8 cellular contexts compared by ENCODE assay signal in the genomic region with DNA sequence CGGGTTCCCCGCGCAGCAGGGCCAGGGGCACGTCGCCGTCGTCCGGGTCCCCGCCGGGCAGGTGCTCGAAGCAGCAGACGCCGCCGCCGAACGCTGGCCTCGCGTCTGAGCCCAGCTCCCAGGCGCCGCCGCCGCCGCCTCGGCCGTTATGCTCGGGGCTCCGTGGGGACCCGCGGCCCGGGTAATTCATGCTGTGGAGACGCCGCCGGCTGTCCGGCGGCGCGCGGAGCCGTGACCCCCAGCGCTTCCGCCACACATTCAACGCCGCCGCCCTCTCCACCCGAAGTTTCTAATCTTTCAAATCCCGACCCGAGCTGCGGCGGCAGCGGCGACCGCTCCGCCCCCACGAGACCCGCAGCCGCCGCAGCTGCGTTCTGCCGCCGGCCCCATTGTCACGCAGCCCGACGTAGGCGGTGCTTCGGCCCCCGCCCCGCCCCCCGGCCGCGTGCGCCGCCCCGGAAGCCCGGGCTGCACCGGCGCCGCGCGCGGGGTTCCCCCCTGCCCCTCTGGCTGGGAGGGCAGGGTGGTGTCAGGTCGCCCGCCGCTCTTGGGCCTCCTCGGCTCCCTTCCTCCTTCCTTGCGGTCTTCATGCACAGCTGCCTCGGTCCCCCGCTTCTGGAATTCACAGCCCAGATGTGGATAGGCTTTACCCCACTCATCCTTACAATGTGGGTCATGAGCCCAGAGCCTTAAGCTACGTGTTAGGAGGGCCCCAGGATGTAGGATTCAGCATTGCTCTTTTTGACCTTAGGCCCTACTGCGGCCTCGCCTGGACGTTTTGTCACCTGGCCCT. TPM values are rescaled to one million over a fixed set of nuclear protein-coding genes. Genes with fewer than 3 reads are reported as not detected.
DNase-seq lines count a peak whose midpoint lies in the region; ATAC-seq, FAIRE-seq and TF ChIP-seq lines count a peak whose summit lies in the region.

A gene (minus strand): TSS at position 415 of the 793 bp plus-strand sequence. CDS start 225 bp downstream, at position 190.

- H3K9me3 ChIP-seq in right atrium auricular region (no peaks in the 10 kb centered on the region), vagina (no peaks in the 10 kb centered on the region)

- DNase-seq in GM12891 (ENCODE audit: insufficient read length, low spot score) = peak; percentile 82
- peak; percentile 85 for DNase-seq in NCI-H1105 treated with DMSO at 0.1 percent for 48 hours (lab: John Stamatoyannopoulos, UW)
- peak; percentile 70 to 94 (median 79) for DNase-seq in T-helper 2 cell
- DNase-seq in amygdala (lab: John Stamatoyannopoulos, UW) = peak in 53 of 56 donors; percentile 9 to 83 (median 63)
- DNase-seq in right atrium auricular region (ENCODE audit: low spot score) = peak; percentile 65
- no peak for DNase-seq in vagina (ENCODE audit: extremely low spot score in 2 of 2)

- H3K27me3 ChIP-seq in right atrium auricular region (no peaks in the 10 kb centered on the region), rectal smooth muscle tissue (ENCODE audit: control insufficient read depth, insufficient read depth, low read length) (no peaks in the 10 kb centered on the region), vagina (no peaks in the 10 kb centered on the region)

- peak within 1 kb of the TSS; percentile 90 to 93 for H3K27ac ChIP-seq in right atrium auricular region
- peak within 1 kb of the TSS; percentile 85 for H3K27ac ChIP-seq in rectal smooth muscle tissue (ENCODE audit: low read depth, low read length)
- peak within 1 kb of the TSS; percentile 86 for H3K27ac ChIP-seq in vagina

- peak within 1 kb of the TSS; percentile 82 for H3K9ac ChIP-seq in rectal smooth muscle tissue (ENCODE audit: low read length)

- TF ChIP-seq CTCF in right atrium auricular region (IDR thresholded peaks at IDR 0.05) (no peak), vagina (IDR thresholded peaks at IDR 0.05) (no peak)

- FAIRE-seq in GM12891 (lab: Jason Lieb, UNC) = peak; percentile 90

- intact Hi-C loops in vagina (cut with DNase I) = no loop called here

- H3K4me1 ChIP-seq in right atrium auricular region (peaks cover 0 to 23% of the 10 kb centered on the region in 2 donors), rectal smooth muscle tissue (ENCODE audit: control insufficient read depth, insufficient read depth, low read length) (peaks cover 7% of the 10 kb centered on the region), vagina (peaks cover 33% of the 10 kb centered on the region)

- peak within 1 kb of the TSS; percentile 77 to 84 for H3K4me3 ChIP-seq in right atrium auricular region
- H3K4me3 ChIP-seq in rectal smooth muscle tissue (ENCODE audit: low read length) = peak within 1 kb of the TSS; percentile 72
- H3K4me3 ChIP-seq in vagina = peak within 1 kb of the TSS; percentile 88 to 91

- ATAC-seq in HG02642 (IDR thresholded peaks at IDR 0.05; ENCODE audit: poor library complexity, unreplicated experiment) = peak; percentile 79

- H3K36me3 ChIP-seq in right atrium auricular region = no peaks in the 10 kb centered on the region
- no peaks in the 10 kb centered on the region for H3K36me3 ChIP-seq in rectal smooth muscle tissue (ENCODE audit: control insufficient read depth, insufficient read depth, low read length)
- H3K36me3 ChIP-seq in vagina = no peaks in the 10 kb centered on the region

- TF ChIP-seq POLR2A in GM12891 (IDR thresholded peaks at IDR 0.05; ENCODE audit: low read depth, low read length) (peak; percentile 79), vagina (IDR thresholded peaks at IDR 0.05) (peak in 1 of 2 donors; percentile 71)

TF ChIP-seq in GM12891, 5 proteins besides CTCF, POLR2A, EP300 and RAD21:
- TF ChIP-seq POU2F2 (IDR thresholded peaks at IDR 0.05; ENCODE audit: low read depth, low read length) = no peak; the same call in 1 of the 2 replicates
- 0 out of 2 replicates have a peak, but pooled peaks have one; percentile 17 for TF ChIP-seq TAF1 (IDR thresholded peaks at IDR 0.05; ENCODE audit: low read depth, low read length)
- peak; percentile 56; the same call in 1 of the 2 replicates for TF ChIP-seq POLR2AphosphoS5 (IDR thresholded peaks at IDR 0.05; ENCODE audit: low read depth, low read length)
- no peak for TF ChIP-seq SPI1 (IDR thresholded peaks at IDR 0.05; ENCODE audit: low read depth, low read length)
- peak; percentile 31 for TF ChIP-seq PAX5 (IDR thresholded peaks at IDR 0.05; ENCODE audit: insufficient read depth, low read length, severe bottlenecking)

RNA-seq across cellular contexts. Expression of the gene that starts here (rescaled TPM):
- polyA plus RNA-seq in GM12891 (2012; ENCODE audit: low read depth, missing spikeins) = 9.3 TPM
- total RNA-seq in right atrium auricular region (1 to 10 TPM; 6.9 to 8.6 TPM), vagina (17.4 TPM)

Comparison
In these comparisons a context has a peak if more than half of its experiments do, and no peak if none do; other contexts are left out.
1. DNase-seq: peak in GM12891 (single experiment), NCI-H1105 treated with DMSO at 0.1 percent for 48 hours (single experiment), T-helper 2 cell (5 of 5), amygdala (53 of 56) and right atrium auricular region (single experiment); none in vagina (0 of 2).
2. Peak in every context shown above with its lines, with median percentiles within 50 percentile points of each other: H3K27ac ChIP-seq and H3K4me3 ChIP-seq.